Comparison of ENCODE assay signal across 17 cellular contexts in the genomic region with DNA sequence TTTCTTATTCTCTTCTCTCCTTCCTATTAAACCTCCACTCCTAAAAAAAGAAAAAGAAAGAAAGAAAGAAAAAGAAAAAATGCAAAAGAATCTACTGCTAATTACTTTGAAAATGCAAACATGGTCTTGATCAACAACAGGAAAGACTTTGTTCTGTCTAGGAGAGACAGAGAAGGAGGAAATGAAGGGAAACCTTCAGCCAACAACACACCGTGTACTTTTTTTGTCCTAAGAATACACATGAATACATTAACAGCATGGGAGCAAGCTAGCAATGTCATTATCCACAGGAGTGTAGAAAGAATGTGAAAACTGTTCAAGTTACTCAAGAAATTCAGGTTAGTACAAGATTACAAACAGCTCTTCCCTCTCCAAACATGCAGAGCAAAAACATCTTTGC.
"Had no signal": no experiment of that assay in that cellular context is flagged by ENCODE, and none has a peak within 500 bp of the region (broad histone marks: within the 10 kb centered on the region; RNA-seq: fewer than 3 reads in every experiment).

No MANE protein-coding gene starts in this region.

- H3K36me3 ChIP-seq: ascending aorta, neutrophil, stomach had no signal

- H3K9me3 Mint-ChIP-seq: activated T-helper 17 cell treated with anti-CD3 and anti-CD28 coated beads, Interleukin-2, amount 50 U/mL, for 72 hours had no signal

- H3K4me1 Mint-ChIP-seq: activated T-helper 17 cell treated with anti-CD3 and anti-CD28 coated beads, Interleukin-2, amount 50 U/mL, for 72 hours; immature natural killer cell had no signal

- H3K27ac Mint-ChIP-seq: activated T-helper 17 cell treated with anti-CD3 and anti-CD28 coated beads, Interleukin-2, amount 50 U/mL, for 72 hours; immature natural killer cell had no signal

- H3K27ac ChIP-seq: ascending aorta, neutrophil, parathyroid adenoma, stomach, testis had no signal

- H3K27me3 ChIP-seq: ascending aorta, dorsolateral prefrontal cortex, neutrophil, stomach, testis had no signal

- H3K4me3 ChIP-seq: ascending aorta, dorsolateral prefrontal cortex, stomach, testis had no signal

- H3K9ac ChIP-seq: parathyroid adenoma had no signal

- DNase-seq: activated CD4-positive, alpha-beta T cell treated with anti-CD3 and anti-CD28 coated beads for 1 hour; activated CD4-positive, alpha-beta T cell treated with anti-CD3 and anti-CD28 coated beads, Interleukin-2, amount 50 U/mL, for 4 hours; activated naive CD4-positive, alpha-beta T cell treated with Interleukin-2 at 50 U/mL for 16 hours; dorsolateral prefrontal cortex; hippocampal formation; immature natural killer cell; stimulated activated CD4-positive, alpha-beta T cell treated with anti-CD3 and anti-CD28 coated beads, Interleukin-12 subunit alpha, Interleukin-12 subunit beta, amount 100 ng/mL, for 4 hours; stimulated activated CD4-positive, alpha-beta T cell treated with anti-CD3 and anti-CD28 coated beads, Interleukin-2, amount 100 ng/mL, for 24 hours; stomach; T-helper 1 cell; T1000; testis had no signal

- H3K4me3 Mint-ChIP-seq: activated T-helper 17 cell treated with anti-CD3 and anti-CD28 coated beads, Interleukin-2, amount 50 U/mL, for 72 hours; immature natural killer cell had no signal

- H3K9me3 ChIP-seq: ascending aorta, neutrophil, stomach, testis had no signal

- ATAC-seq: activated T-helper 17 cell treated with anti-CD3 and anti-CD28 coated beads, Interleukin-2, amount 50 U/mL, for 72 hours; esophagus mucosa had no signal

- H3K36me3 Mint-ChIP-seq: immature natural killer cell had no signal

- H3K4me1 ChIP-seq: ascending aorta, parathyroid adenoma, stomach, testis had no signal
